Comparison of ENCODE assay signal across 31 cellular contexts in genomic region chr6:97038437-97038836, GRCh38.
"Had no signal": no experiment of that assay in that cellular context is flagged by ENCODE, and none has a peak within 500 bp of the region (broad histone marks: within the 10 kb centered on the region; RNA-seq: fewer than 3 reads in every experiment).

No MANE protein-coding gene starts in this region.

- H3K4me1 Mint-ChIP-seq: naive B cell; natural killer cell; nephron; stimulated activated effector memory CD8-positive, alpha-beta T cell treated with anti-CD3 and anti-CD28 coated beads, Interleukin-12 subunit alpha, Interleukin-12 subunit beta, amount 100 ng/mL, for 72 hours; stimulated activated naive B cell treated with anti-CD40 and anti-IgM and Interleukin-4, amounts not matched to agents 10 μg/mL and 1 μg/mL and 100 μg/mL, for 72 hours had no signal

- DNase-seq: naive B cell; natural killer cell; occipital lobe; ovary; posterior cingulate gyrus; psoas muscle; right cardiac atrium; spleen; stimulated activated CD4-positive, alpha-beta T cell treated with anti-CD3 and anti-CD28 coated beads, Interleukin-12 subunit alpha, Interleukin-12 subunit beta, amount 100 ng/mL, for 4 hours; stimulated activated CD4-positive, alpha-beta T cell treated with anti-CD3 and anti-CD28 coated beads, Interleukin-1b, Interleukin-23, amount 100 ng/mL, for 48 hours; stimulated activated CD4-positive, alpha-beta T cell treated with anti-CD3 and anti-CD28 coated beads, Interleukin-2, amount 100 ng/mL, for 48 hours; stimulated activated CD4-positive, alpha-beta T cell treated with anti-CD3 and anti-CD28 coated beads, Interleukin-4, amount 100 ng/mL, for 24 hours; stimulated activated naive B cell treated with anti-CD40 and anti-IgM and Interleukin-4, amounts not matched to agents 10 μg/mL and 1 μg/mL and 100 μg/mL, for 72 hours; stimulated activated naive CD4-positive, alpha-beta T cell treated with Interleukin-2 at 50 U/mL for 16 hours; stomach; thyroid gland; trophoblast cell; upper lobe of left lung had no signal

- H3K4me3 Mint-ChIP-seq: naive B cell; natural killer cell; nephron; neural progenitor cell; stimulated activated effector memory CD8-positive, alpha-beta T cell treated with anti-CD3 and anti-CD28 coated beads, Interleukin-12 subunit alpha, Interleukin-12 subunit beta, amount 100 ng/mL, for 72 hours; stimulated activated naive B cell treated with anti-CD40 and anti-IgM and Interleukin-4, amounts not matched to agents 10 μg/mL and 1 μg/mL and 100 μg/mL, for 72 hours; stimulated activated naive CD8-positive, alpha-beta T cell treated with anti-CD3 and anti-CD28 coated beads, Interleukin-15, Interleukin-2, amounts not matched to agents 100 ng/mL and 50 ng/mL, for 24 hours had no signal

- H3K4me3 ChIP-seq: neural progenitor cell, ovary, psoas muscle, skin epidermis, smooth muscle cell, spleen, stomach, thoracic aorta, thyroid gland, tibial nerve, upper lobe of left lung, vagina had no signal

- ATAC-seq: natural killer cell; psoas muscle; right cardiac atrium; sciatic nerve; stimulated activated effector memory CD8-positive, alpha-beta T cell treated with anti-CD3 and anti-CD28 coated beads, Interleukin-12 subunit alpha, Interleukin-12 subunit beta, amount 100 ng/mL, for 72 hours; stimulated activated naive B cell treated with anti-CD40 and anti-IgM and Interleukin-4, amounts not matched to agents 10 μg/mL and 1 μg/mL and 100 μg/mL, for 72 hours had no signal

- H3K27me3 Mint-ChIP-seq: progenitor cell of endocrine pancreas had no signal

- H3K27ac ChIP-seq: neural progenitor cell, ovary, parathyroid adenoma, psoas muscle, skin epidermis, spleen, stomach, thoracic aorta, thyroid gland, tibial nerve, upper lobe of left lung, vagina had no signal

- H3K4me2 ChIP-seq: neural progenitor cell, smooth muscle cell had no signal

- H3K4me1 ChIP-seq: parathyroid adenoma, psoas muscle, spleen, stomach, thyroid gland, tibial nerve, upper lobe of left lung, vagina had no signal

- H3K36me3 ChIP-seq: neural progenitor cell, ovary, spleen, stomach, thoracic aorta, thyroid gland, tibial nerve, upper lobe of left lung, vagina had no signal

- H2AFZ ChIP-seq: neural progenitor cell, parathyroid adenoma had no signal

- H3K79me2 ChIP-seq: parathyroid adenoma had no signal

- H3K9ac ChIP-seq: neural progenitor cell, parathyroid adenoma had no signal

- H3K27me3 ChIP-seq: neural progenitor cell, ovary, stomach, thyroid gland, tibial nerve, upper lobe of left lung, vagina had no signal

- H3K9me3 ChIP-seq: ovary, psoas muscle, stomach, thoracic aorta, thyroid gland, upper lobe of left lung, vagina had no signal

- H3K27ac Mint-ChIP-seq: naive B cell; natural killer cell; nephron; neural progenitor cell; stimulated activated effector memory CD8-positive, alpha-beta T cell treated with anti-CD3 and anti-CD28 coated beads, Interleukin-12 subunit alpha, Interleukin-12 subunit beta, amount 100 ng/mL, for 72 hours; stimulated activated naive B cell treated with anti-CD40 and anti-IgM and Interleukin-4, amounts not matched to agents 10 μg/mL and 1 μg/mL and 100 μg/mL, for 72 hours; stimulated activated naive CD8-positive, alpha-beta T cell treated with anti-CD3 and anti-CD28 coated beads, Interleukin-15, Interleukin-2, amounts not matched to agents 100 ng/mL and 50 ng/mL, for 24 hours had no signal

- H3K36me3 Mint-ChIP-seq: neural progenitor cell; stimulated activated effector memory CD8-positive, alpha-beta T cell treated with anti-CD3 and anti-CD28 coated beads, Interleukin-12 subunit alpha, Interleukin-12 subunit beta, amount 100 ng/mL, for 72 hours had no signal

- FAIRE-seq: urothelium cell line had no signal
